ENCODE assay signal across 8 cellular contexts in the genomic region with DNA sequence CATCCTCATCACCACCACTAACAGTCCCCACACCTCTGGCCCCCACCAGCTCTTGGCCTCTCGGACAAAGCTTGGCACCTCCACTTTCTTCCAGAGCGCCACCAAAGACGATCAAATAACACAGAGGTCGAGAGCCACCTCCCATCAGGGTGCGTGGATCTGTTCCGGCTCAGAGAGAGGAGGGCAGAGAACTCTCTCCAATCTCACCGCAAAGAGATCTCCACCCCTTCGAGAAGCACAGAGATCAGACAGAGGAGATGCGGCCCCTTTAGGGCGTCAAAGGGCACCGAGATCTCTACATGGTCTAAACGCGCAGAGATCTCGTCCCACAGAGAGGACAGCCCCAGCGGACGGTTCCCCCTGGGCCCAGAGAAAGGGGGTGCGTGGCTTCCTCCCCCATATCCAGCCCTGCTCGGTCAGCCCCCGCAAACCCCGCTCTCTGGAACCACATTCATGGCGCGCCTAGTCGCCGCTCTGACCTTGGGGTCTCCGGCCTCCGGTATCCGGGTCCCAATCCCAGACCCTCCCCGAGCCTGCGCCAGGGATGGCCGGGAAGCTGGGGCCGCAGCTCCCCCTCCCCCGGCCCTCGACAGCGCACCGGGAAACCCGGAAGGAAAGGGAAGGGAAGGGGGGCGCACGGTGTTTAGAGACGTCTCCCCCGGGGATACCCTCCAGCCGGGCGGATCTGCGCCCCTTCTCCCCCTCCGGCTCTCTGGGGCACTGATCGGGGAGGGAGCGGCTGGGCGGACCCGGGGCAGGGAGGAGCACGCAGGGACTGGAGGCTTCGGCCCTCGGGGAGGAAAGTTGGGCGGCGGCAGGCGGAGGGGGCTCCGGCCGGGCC. TPM values are rescaled to one million over a fixed set of nuclear protein-coding genes. Genes with fewer than 3 reads are reported as not detected.
DNase-seq lines count a peak whose midpoint lies in the region; ATAC-seq, FAIRE-seq and TF ChIP-seq lines count a peak whose summit lies in the region.

No MANE protein-coding gene starts in this region.

- no TSS peak for BruUV-seq in GM12878 (replicated peaks; lab: Mats Ljungman, UMichigan)

- H3K27me3 ChIP-seq in GM12878 (replicated peaks in 1 of 2; ENCODE audit: control insufficient read depth in 2 of 2, insufficient read depth in 2 of 2, low read length in 1 of 2), result peaks cover 9 to 12% of the 10 kb centered on the region in 2 experiments; a peak in 3 of 4 replicates

- no peaks in the 10 kb centered on the region for H3K79me2 ChIP-seq in GM12878 (ENCODE audit: control insufficient read depth, insufficient read depth, low read length)

- H4K20me1 ChIP-seq in GM12878 (ENCODE audit: control insufficient read depth, insufficient read depth), result 0 out of 2 replicates have a peak, but pooled peaks cover 2% of the 10 kb centered on the region

- no peak overlapping the region for H3K4me3 ChIP-seq in GM12878

- TF ChIP-seq RAD21 in GM12878 (IDR thresholded peaks at IDR 0.05; ENCODE audit: insufficient read depth, low read depth, low read length), result no peak

- RAD21 ChIA-PET in GM12878 (lab: Charles Lee; ENCODE audit: unreplicated experiment), result no interaction called here

- ATAC-seq in GM12878 (no peak), GM21515 (IDR thresholded peaks at IDR 0.05; ENCODE audit: unreplicated experiment) (no peak), HG02623 (IDR thresholded peaks at IDR 0.05; ENCODE audit: unreplicated experiment) (no peak), HG02763 (IDR thresholded peaks at IDR 0.05; ENCODE audit: unreplicated experiment) (no peak)

- H3K9ac ChIP-seq in GM12878 (ENCODE audit: control insufficient read depth, insufficient read depth, low read length), result no peak overlapping the region

- SMC1A ChIA-PET in GM12878 (lab: Charles Lee; ENCODE audit: uncharacterized antibody, unreplicated experiment), result interaction anchor here (0.8 kb wide), 1 partner anchor 351 kb away, joined by 3 read pairs; no protein-coding TSS in a partner anchor

- intact Hi-C loops in GM12878 (cut with micrococcal nuclease; ENCODE audit: unreplicated experiment), result loop anchor here (5.0 kb wide), 1 partner anchor 383 kb away; no protein-coding TSS in a partner anchor

- peak; percentile 12 for DNase-seq in stimulated activated CD4-positive, alpha-beta T cell treated with anti-CD3 and anti-CD28 coated beads, Interleukin-15, amount 100 ng/mL, for 24 hours
- DNase-seq in stimulated activated CD4-positive, alpha-beta T cell treated with anti-CD3 and anti-CD28 coated beads, Interleukin-2, amount 100 ng/mL, for 48 hours, result no peak
- DNase-seq in GM12878 (ENCODE audit: low read depth, low spot score) (no peak), mesenteric fat pad (ENCODE audit: low spot score) (peak; percentile 71), EL (no peak)

- TF ChIP-seq CTCF in GM12878 (IDR thresholded peaks at IDR 0.05 in 2 of 3, conservative IDR thresholded peaks at IDR 0.05 in 1 of 3; ENCODE audit: control insufficient read depth in 2 of 3, extremely low read depth in 1 of 3, insufficient read depth in 1 of 3, low read depth in 3 of 3, low read length in 3 of 3), result no peak

- H3K9me3 ChIP-seq in GM12878 (replicated peaks; ENCODE audit: control insufficient read depth, insufficient read depth, low read length), result no peaks in the 10 kb centered on the region; the same call in 2 of the 3 replicates

- H3K36me3 ChIP-seq in GM12878 (ENCODE audit: control insufficient read depth in 2 of 2, insufficient read depth in 2 of 2, low read length in 1 of 2), result no peaks in the 10 kb centered on the region

- CTCF ChIA-PET in GM12878 (lab: Yijun Ruan, JAX), result no interaction called here

- H3K4me2 ChIP-seq in GM12878 (ENCODE audit: control insufficient read depth, insufficient read depth), result peak overlapping the region; percentile 58

- no peak overlapping the region for H3K27ac ChIP-seq in GM12878 (ENCODE audit: control insufficient read depth, insufficient read depth)

- H3K4me1 ChIP-seq in GM12878 (ENCODE audit: control insufficient read depth, insufficient read depth, low read length), result no peaks in the 10 kb centered on the region; the same call in 1 of the 2 replicates

- POLR2A ChIA-PET in GM12878 (lab: Charles Lee), result no interaction called here

- 41% methylated on average over 44 of the region's 56 CpGs for WGBS in GM12878 (ENCODE audit: insufficient coverage, insufficient replicate concordance, low lambda C conversion rate, missing lambda C conversion rate)

- in situ Hi-C loops in GM12878 (cut with MboI), result loop anchor here (5.0 kb wide), 1 partner anchor 127 kb away; no protein-coding TSS in a partner anchor

- no peak for TF ChIP-seq EP300 in GM12878 (IDR thresholded peaks at IDR 0.05; ENCODE audit: borderline replicate concordance in 1 of 2, control insufficient read depth in 1 of 2, low read depth in 2 of 2, low read length in 2 of 2)

- no peak overlapping the region for H2AFZ ChIP-seq in GM12878 (ENCODE audit: control insufficient read depth, low read depth, low read length)

- no peak for FAIRE-seq in GM12878 (lab: Jason Lieb, UNC)

- TF ChIP-seq POLR2A in GM12878 (IDR thresholded peaks at IDR 0.05; ENCODE audit: low read depth, low read length), result no peak

TF ChIP-seq in GM12878, 131 proteins besides CTCF, POLR2A, EP300 and RAD21:
- TF ChIP-seq SKIL (IDR thresholded peaks at IDR 0.05; ENCODE audit: low read depth, poor library complexity, severe bottlenecking) (no peak), SUZ12 (IDR thresholded peaks at IDR 0.05; ENCODE audit: unreplicated experiment) (peak; percentile 89)

RNA-seq across cellular contexts. Expression of gene SCN5A, which starts 0.6 kb away (rescaled TPM):
- not detected in 2 replicates for total RNA-seq in GM12878 (2013; cell fraction: nucleolus; rRNA removed)
- total RNA-seq in GM12878 (2014; rRNA removed) (not detected in 2 replicates), GM12878 (2014; rRNA removed; fragmentation: Illumina TruSeq; extraction: Trizol) (not detected in 2 replicates), GM12878 (2021) (not detected in 2 replicates), mesenteric fat pad (0.58 TPM)
- polyA plus RNA-seq in GM12878 (2011; ENCODE audit: low read depth), result not detected
- polyA plus RNA-seq in GM12878 (2011; rRNA removed) (not detected in 2 replicates), GM12878 (2014; fragmentation: Illumina TruSeq; extraction: Trizol) (not detected in 2 replicates), GM12878 (2014; fragmentation: Nextera tagmentation; extraction: Ambion mirVana) (not detected), GM12878 (2014; rRNA removed) (not detected in 2 replicates), GM12878 (2016; fragmentation: Nextera tagmentation; extraction: Ambion mirVana) (not detected)
- not detected in 2 replicates for polyA plus RNA-seq in GM12878 (2011; cell fraction: cytosol; rRNA removed)
- polyA plus RNA-seq in GM12878 (2011; cell fraction: nucleus; rRNA removed), result not detected in 2 replicates
- not detected in 2 replicates for polyA plus RNA-seq in GM12878 (2012)
- not detected in 2 replicates for polyA minus RNA-seq in GM12878 (2011; rRNA and poly(A)+ RNA removed)
- not detected in 2 replicates for polyA minus RNA-seq in GM12878 (2011; cell fraction: cytosol; rRNA and poly(A)+ RNA removed)
- polyA minus RNA-seq in GM12878 (2011; cell fraction: nucleus; rRNA and poly(A)+ RNA removed), result not detected in 2 replicates

Comparison
In these comparisons a context has a peak if more than half of its experiments do, and no peak if none do; other contexts are left out.
1. DNase-seq: peak in stimulated activated CD4-positive, alpha-beta T cell treated with anti-CD3 and anti-CD28 coated beads, Interleukin-15, amount 100 ng/mL, for 24 hours (single experiment) and mesenteric fat pad (single experiment); none in stimulated activated CD4-positive, alpha-beta T cell treated with anti-CD3 and anti-CD28 coated beads, Interleukin-2, amount 100 ng/mL, for 48 hours (0 of 2), GM12878 (single experiment) and EL (single experiment).